Comparison of ENCODE assay signal across 25 cellular contexts in genomic region chr2:192011196-192011595, GRCh38.
"Had no signal": no experiment of that assay in that cellular context is flagged by ENCODE, and none has a peak within 500 bp of the region (broad histone marks: within the 10 kb centered on the region; RNA-seq: fewer than 3 reads in every experiment).

No MANE protein-coding gene starts in this region.

- H3K4me3 Mint-ChIP-seq: activated naive CD4-positive, alpha-beta T cell treated with anti-CD3 and anti-CD28 coated beads, Interleukin-2, amount 50 U/mL, for 24 hours; brain; central memory CD8-positive, alpha-beta T cell; stimulated activated naive CD8-positive, alpha-beta T cell treated with anti-CD3 and anti-CD28 coated beads, Interleukin-15, amount 100 ng/mL, for 72 hours; T-helper 1 cell treated with Interleukin-12 subunit alpha and Interleukin-12 subunit beta and Interleukin-4 antibody, amounts not matched to agents 30 μg/mL and 1 μg/mL, for 36 hours; type B pancreatic cell had no signal

- H3K4me1 ChIP-seq: adrenal gland, esophagus squamous epithelium, psoas muscle, suprapubic skin had no signal

- H3K27ac Mint-ChIP-seq: activated naive CD4-positive, alpha-beta T cell treated with anti-CD3 and anti-CD28 coated beads, Interleukin-2, amount 50 U/mL, for 24 hours; brain; stimulated activated naive CD8-positive, alpha-beta T cell treated with anti-CD3 and anti-CD28 coated beads, Interleukin-15, amount 100 ng/mL, for 72 hours; T-helper 1 cell treated with Interleukin-12 subunit alpha and Interleukin-12 subunit beta and Interleukin-4 antibody, amounts not matched to agents 30 μg/mL and 1 μg/mL, for 36 hours; type B pancreatic cell had no signal

- H3K27ac ChIP-seq: adrenal gland, esophagus squamous epithelium, left ventricle myocardium inferior, ovary, psoas muscle, suprapubic skin had no signal

- H3K9me3 ChIP-seq: adrenal gland, esophagus squamous epithelium, left ventricle myocardium inferior, ovary, psoas muscle, suprapubic skin had no signal

- H3K36me3 Mint-ChIP-seq: activated naive CD4-positive, alpha-beta T cell treated with anti-CD3 and anti-CD28 coated beads, Interleukin-2, amount 50 U/mL, for 24 hours; brain had no signal

- H3K27me3 ChIP-seq: adrenal gland, esophagus squamous epithelium, ovary, suprapubic skin had no signal

- H3K9me3 Mint-ChIP-seq: activated naive CD4-positive, alpha-beta T cell treated with anti-CD3 and anti-CD28 coated beads, Interleukin-2, amount 50 U/mL, for 24 hours; brain; central memory CD8-positive, alpha-beta T cell; stimulated activated naive CD8-positive, alpha-beta T cell treated with anti-CD3 and anti-CD28 coated beads, Interleukin-15, amount 100 ng/mL, for 72 hours; T-helper 1 cell treated with Interleukin-12 subunit alpha and Interleukin-12 subunit beta and Interleukin-4 antibody, amounts not matched to agents 30 μg/mL and 1 μg/mL, for 36 hours had no signal

- ATAC-seq: psoas muscle; right cardiac atrium; stimulated activated naive CD8-positive, alpha-beta T cell treated with anti-CD3 and anti-CD28 coated beads, Interleukin-15, amount 100 ng/mL, for 72 hours had no signal

- H3K36me3 ChIP-seq: adrenal gland, esophagus squamous epithelium, left ventricle myocardium inferior, ovary, suprapubic skin had no signal

- H3K4me1 Mint-ChIP-seq: activated naive CD4-positive, alpha-beta T cell treated with anti-CD3 and anti-CD28 coated beads, Interleukin-2, amount 50 U/mL, for 24 hours; central memory CD8-positive, alpha-beta T cell; stimulated activated naive CD8-positive, alpha-beta T cell treated with anti-CD3 and anti-CD28 coated beads, Interleukin-15, amount 100 ng/mL, for 72 hours had no signal

- H3K4me3 ChIP-seq: adrenal gland, esophagus squamous epithelium, left ventricle myocardium inferior, ovary, psoas muscle, suprapubic skin had no signal

- DNase-seq: activated CD4-positive, CD25-positive, alpha-beta regulatory T cell treated with anti-CD3 and anti-CD28 coated beads, Interleukin-2, amount 50 U/mL, for 72 hours; activated CD8-positive, alpha-beta memory T cell treated with anti-CD3 and anti-CD28 coated beads for 24 hours; activated CD8-positive, alpha-beta memory T cell treated with anti-CD3 and anti-CD28 coated beads, Interleukin-2, amount 50 U/mL, for 48 hours; activated effector memory CD4-positive, alpha-beta T cell treated with Interleukin-2 at 50 U/mL for 16 hours; activated T-cell treated with anti-CD3 and anti-CD28 coated beads, Interleukin-2, amount 50 U/mL, for 48 hours; adrenal gland; cortex of kidney; effector CD8-positive, alpha-beta T cell; esophagus squamous epithelium; foreskin melanocyte; glutamatergic neuron; kidney glomerular epithelial cell; left ventricle myocardium inferior; mammary epithelial cell; ovary; psoas muscle; right cardiac atrium; stimulated activated CD4-positive, alpha-beta T cell treated with anti-CD3 and anti-CD28 coated beads, Interleukin-4, amount 100 ng/mL, for 1 hour; stimulated activated naive CD8-positive, alpha-beta T cell treated with anti-CD3 and anti-CD28 coated beads, Interleukin-15, amount 100 ng/mL, for 72 hours had no signal

- H3K27me3 Mint-ChIP-seq: brain, type B pancreatic cell had no signal
